Comparison of ENCODE assay signal across 16 cellular contexts in genomic region chr12:51242150-51242549, GRCh38. TPM values are rescaled to one million over a fixed set of nuclear protein-coding genes. Genes with fewer than 3 reads are reported as not detected.
A peak's percentile ranks its signal among the peaks of the same experiment; 100 is the strongest.
DNase-seq lines count a peak whose midpoint lies in the region; ATAC-seq and TF ChIP-seq lines count a peak whose summit lies in the region.
"Had no signal": no experiment of that assay in that cellular context is flagged by ENCODE, and none has a peak within 500 bp of the region (broad histone marks: within the 10 kb centered on the region; RNA-seq: fewer than 3 reads in every experiment).

No MANE protein-coding gene starts in this region.

- no peak for ATAC-seq in Right ventricle myocardium superior (ENCODE audit: poor library complexity)
- no peak for ATAC-seq in heart right ventricle
- ATAC-seq: activated CD8-positive, alpha-beta memory T cell treated with anti-CD3 and anti-CD28 coated beads, Interleukin-2, amount 10 ng/mL, durations not matched to agents 7 days and 5 days had no signal

- no peaks in the 10 kb centered on the region for H3K9me3 ChIP-seq in heart right ventricle
- no peaks in the 10 kb centered on the region for H3K9me3 ChIP-seq in vagina
- H3K9me3 ChIP-seq: ovary had no signal

- H3K27me3 ChIP-seq in heart right ventricle (no peaks in the 10 kb centered on the region), vagina (no peaks in the 10 kb centered on the region)
- H3K27me3 ChIP-seq: ovary had no signal

- H3K4me3 ChIP-seq in heart right ventricle (no peak overlapping the region), coronary artery (no peak overlapping the region), vagina (no peak overlapping the region)
- H3K4me3 ChIP-seq: ovary had no signal

- H3K27me3 Mint-ChIP-seq in type B pancreatic cell: no peaks in the 10 kb centered on the region
- H3K27me3 Mint-ChIP-seq: activated CD8-positive, alpha-beta memory T cell treated with anti-CD3 and anti-CD28 coated beads, Interleukin-2, amount 10 ng/mL, durations not matched to agents 7 days and 5 days; activated naive CD4-positive, alpha-beta T cell treated with anti-CD3 and anti-CD28 coated beads, Interleukin-2, amount 10 ng/mL, durations not matched to agents 7 days and 5 days had no signal

- H3K36me3 ChIP-seq in heart right ventricle: peaks cover 0 to 65% (median 43%) of the 10 kb centered on the region in 9 donors
- H3K36me3 ChIP-seq in vagina: peaks cover 0 to 41% of the 10 kb centered on the region in 2 donors
- H3K36me3 ChIP-seq: ovary had no signal

- H3K27ac ChIP-seq in heart right ventricle (peak overlapping the region in 2 of 10 donors; percentile 30 to 100), epithelial cell of prostate (peak overlapping the region; percentile 97), coronary artery (peak overlapping the region in 1 of 2 donors; percentile 20), vagina (no peak overlapping the region)
- H3K27ac ChIP-seq: KMS-11, ovary had no signal

- peaks cover 26% of the 10 kb centered on the region for H3K36me3 Mint-ChIP-seq in type B pancreatic cell

- no peaks in the 10 kb centered on the region for H3K9me3 Mint-ChIP-seq in type B pancreatic cell
- H3K9me3 Mint-ChIP-seq: activated naive CD4-positive, alpha-beta T cell treated with anti-CD3 and anti-CD28 coated beads, Interleukin-2, amount 10 ng/mL, durations not matched to agents 7 days and 5 days; H9 had no signal

- H3K4me1 ChIP-seq in heart right ventricle (peaks cover 8 to 80% (median 40%) of the 10 kb centered on the region in 9 donors), vagina (peaks cover 38% of the 10 kb centered on the region)

- intact Hi-C loops in Right ventricle myocardium superior (cut with DNase I) (no loop called here), heart right ventricle (cut with DNase I) (loop anchor here in 3 of 10 donors (10.0 kb wide), 1 partner anchor 197 kb away; the partner anchor contains the start of gene LETMD1 (in 3 of the 3)), vagina (cut with DNase I) (no loop called here)

- TF ChIP-seq POLR2A in vagina (IDR thresholded peaks at IDR 0.05): no peak

- TF ChIP-seq CTCF in heart right ventricle (IDR thresholded peaks at IDR 0.05) (no peak), type B pancreatic cell (conservative IDR thresholded peaks at IDR 0.05) (no peak), coronary artery (IDR thresholded peaks at IDR 0.05) (no peak), vagina (IDR thresholded peaks at IDR 0.05) (no peak)

- H3K4me3 Mint-ChIP-seq in type B pancreatic cell: peak overlapping the region; percentile 71
- H3K4me3 Mint-ChIP-seq: activated CD8-positive, alpha-beta memory T cell treated with anti-CD3 and anti-CD28 coated beads, Interleukin-2, amount 10 ng/mL, durations not matched to agents 7 days and 5 days; activated naive CD4-positive, alpha-beta T cell treated with anti-CD3 and anti-CD28 coated beads, Interleukin-2, amount 10 ng/mL, durations not matched to agents 7 days and 5 days; H9 had no signal

- peaks cover 20% of the 10 kb centered on the region for H3K4me1 Mint-ChIP-seq in type B pancreatic cell (ENCODE audit: unreplicated experiment)

- WGBS in heart right ventricle, 2 donors: 76 to 86% methylated on average over 7 of the region's 7 CpGs

- H3K27ac Mint-ChIP-seq in type B pancreatic cell: peak overlapping the region; percentile 77

- DNase-seq in Right ventricle myocardium superior: peak; percentile 59
- no peak for DNase-seq in heart right ventricle
- peak; percentile 97 for DNase-seq in SIG-M5 treated with dmso at 0.1 percent for 504 hours (lab: John Stamatoyannopoulos, UW; ENCODE audit: unreplicated experiment)
- DNase-seq in epithelial cell of prostate (ENCODE audit: low read depth, low spot score): no peak
- no peak for DNase-seq in type B pancreatic cell (ENCODE audit: extremely low spot score, unreplicated experiment)
- no peak for DNase-seq in coronary artery (ENCODE audit: low spot score)
- no peak for DNase-seq in vagina (ENCODE audit: extremely low spot score in 2 of 2)
- no peak for DNase-seq in NCI-H146 (lab: John Stamatoyannopoulos, UW)
- DNase-seq: activated CD8-positive, alpha-beta memory T cell treated with anti-CD3 and anti-CD28 coated beads, Interleukin-2, amount 10 ng/mL, durations not matched to agents 7 days and 5 days; activated naive CD4-positive, alpha-beta T cell treated with anti-CD3 and anti-CD28 coated beads, Interleukin-2, amount 10 ng/mL, durations not matched to agents 7 days and 5 days; DMS53; H9; NCI-H2029; NCI-H748 treated with DMSO at 0.1 percent for 48 hours; ovary had no signal

RNA-seq across cellular contexts. Expression of gene DAZAP2, which starts 3.5 kb away (rescaled TPM):
- total RNA-seq in Right ventricle myocardium superior (124 TPM), heart right ventricle (100 to 1,000 TPM; 140 to 185 (median 165) TPM), type B pancreatic cell (ENCODE audit: low replicate concordance) (89.0 and 149 TPM in 2 replicates), vagina (230 TPM)
- 100 to 1,000 TPM in 1 of 2 donors, 10 to 100 TPM in 1; 39.7 to 228 TPM for polyA plus RNA-seq in heart right ventricle

RNA-seq across cellular contexts. Expression of gene POU6F1, which starts 24.3 kb away (rescaled TPM):
- total RNA-seq in Right ventricle myocardium superior (10.0 TPM), heart right ventricle (10 to 100 TPM in 1 of 10 donors, 1 to 10 TPM in 9; 4.9 to 13.9 (median 7.8) TPM), type B pancreatic cell (ENCODE audit: low replicate concordance) (5.6 and 6.6 TPM in 2 replicates), vagina (16.5 TPM)
- 10 to 100 TPM in 1 of 2 donors, 1 to 10 TPM in 1; 4.1 to 10.1 TPM for polyA plus RNA-seq in heart right ventricle

RNA-seq across cellular contexts. Expression of gene SMAGP, which starts 28.1 kb away (rescaled TPM):
- total RNA-seq in Right ventricle myocardium superior: 2.8 TPM
- total RNA-seq in heart right ventricle: 1 to 10 TPM; 2.0 to 6.9 (median 3.5) TPM
- 1 to 10 TPM; 3.6 to 7.3 TPM for polyA plus RNA-seq in heart right ventricle
- total RNA-seq in type B pancreatic cell (ENCODE audit: low replicate concordance): 35.5 and 80.7 TPM in 2 replicates
- 30.0 TPM for total RNA-seq in vagina

Comparison
In these comparisons a context has a peak if more than half of its experiments do, and no peak if none do; other contexts are left out.
1. DNase-seq: peak in Right ventricle myocardium superior (single experiment) and SIG-M5 treated with dmso at 0.1 percent for 504 hours (single experiment); none in heart right ventricle (0 of 2), epithelial cell of prostate (single experiment), type B pancreatic cell (single experiment), coronary artery (single experiment), vagina (0 of 2) and NCI-H146 (single experiment).